Comparison of ENCODE assay signal across 8 cellular contexts in the genomic region with DNA sequence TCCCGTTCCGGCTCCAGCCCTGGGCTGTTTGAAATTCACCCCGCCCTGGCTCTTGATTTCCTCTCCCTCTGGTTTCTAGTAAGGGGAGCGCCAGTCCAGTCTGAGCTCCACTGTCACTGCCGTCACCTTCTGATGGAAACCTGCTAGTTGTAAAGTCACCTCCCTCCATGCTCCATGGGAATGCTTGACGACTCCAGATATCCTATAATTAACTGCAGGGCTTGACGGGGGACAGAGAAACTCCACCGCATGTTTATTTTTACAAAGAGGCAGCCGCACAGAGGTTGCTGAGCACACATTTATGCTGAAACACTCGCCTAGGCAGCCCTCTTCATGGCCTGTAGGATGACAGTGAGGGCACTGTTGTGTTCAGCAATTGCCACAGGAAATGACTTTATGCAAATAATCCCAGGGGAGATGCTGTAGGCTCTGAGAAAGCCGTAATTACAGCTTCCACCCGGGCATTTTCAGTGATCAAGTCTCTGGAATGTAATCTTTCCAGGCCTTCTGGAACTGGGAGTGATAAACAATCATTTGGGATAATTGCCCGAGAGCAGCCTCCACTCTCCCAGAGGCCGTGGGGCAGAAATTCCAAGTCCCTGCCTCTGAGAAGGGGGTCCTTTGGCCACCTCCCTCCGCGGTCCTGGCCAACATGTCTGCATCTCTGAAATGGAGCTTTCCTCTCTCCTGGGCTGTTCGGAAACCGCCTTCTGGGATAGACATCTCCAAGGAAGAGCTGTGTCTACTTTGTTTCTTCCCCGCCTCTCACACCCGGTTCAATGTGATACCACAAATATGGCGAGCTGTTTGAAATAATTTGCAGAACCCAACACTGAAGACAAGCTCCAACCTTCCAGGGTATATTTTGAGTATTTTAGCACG.
DNase-seq lines count a peak whose midpoint lies in the region; ATAC-seq lines count a peak whose summit lies in the region.

No MANE protein-coding gene starts in this region.

- intact Hi-C loops in activated CD4-positive, alpha-beta memory T cell treated with anti-CD3 and anti-CD28 coated beads for 36 hours (cut with micrococcal nuclease) = loop anchor here (5.0 kb wide), 1 partner anchor 78 kb away; no protein-coding TSS in a partner anchor
- intact Hi-C loops in naive thymus-derived CD4-positive, alpha-beta T cell (cut with micrococcal nuclease) = loop anchor here in 1 of 2 donors (1.0 kb wide), 1 partner anchor 9 kb away; no protein-coding TSS in a partner anchor

- H3K36me3 Mint-ChIP-seq in activated CD4-positive, alpha-beta memory T cell treated with anti-CD3 and anti-CD28 coated beads, Interleukin-2, amount 10 ng/mL, durations not matched to agents 7 days and 5 days (ENCODE audit: low read depth) = no peaks in the 10 kb centered on the region
- peaks cover 1% of the 10 kb centered on the region for H3K36me3 Mint-ChIP-seq in activated CD4-positive, alpha-beta memory T cell treated with anti-CD3 and anti-CD28 coated beads for 36 hours
- H3K36me3 Mint-ChIP-seq in T-helper 2 cell treated with Interferon-gamma antibody and Interleukin-4, amounts not matched to agents 5 μg/mL and 100 μg/mL, for 36 hours (ENCODE audit: low read depth) = no peaks in the 10 kb centered on the region
- H3K36me3 Mint-ChIP-seq in naive thymus-derived CD4-positive, alpha-beta T cell = peaks cover 0 to 8% (median 0%) of the 10 kb centered on the region in 5 donors

- peaks cover 3% of the 10 kb centered on the region for H3K27me3 Mint-ChIP-seq in activated CD4-positive, alpha-beta memory T cell treated with anti-CD3 and anti-CD28 coated beads, Interleukin-2, amount 10 ng/mL, durations not matched to agents 7 days and 5 days
- H3K27me3 Mint-ChIP-seq in activated CD4-positive, alpha-beta memory T cell treated with anti-CD3 and anti-CD28 coated beads for 36 hours = peaks cover 3% of the 10 kb centered on the region
- H3K27me3 Mint-ChIP-seq in T-helper 2 cell treated with Interferon-gamma antibody and Interleukin-4, amounts not matched to agents 5 μg/mL and 100 μg/mL, for 36 hours (ENCODE audit: low read depth) = peaks cover 6% of the 10 kb centered on the region
- peaks cover 4 to 19% (median 9%) of the 10 kb centered on the region in 5 donors for H3K27me3 Mint-ChIP-seq in naive thymus-derived CD4-positive, alpha-beta T cell

- H3K4me3 Mint-ChIP-seq in activated CD4-positive, alpha-beta memory T cell treated with anti-CD3 and anti-CD28 coated beads, Interleukin-2, amount 10 ng/mL, durations not matched to agents 7 days and 5 days = peak overlapping the region; percentile 2
- no peak overlapping the region for H3K4me3 Mint-ChIP-seq in activated CD4-positive, alpha-beta memory T cell treated with anti-CD3 and anti-CD28 coated beads for 36 hours
- peak overlapping the region; percentile 52 for H3K4me3 Mint-ChIP-seq in T-helper 2 cell treated with Interferon-gamma antibody and Interleukin-4, amounts not matched to agents 5 μg/mL and 100 μg/mL, for 36 hours
- H3K4me3 Mint-ChIP-seq in naive thymus-derived CD4-positive, alpha-beta T cell = peak overlapping the region in 8 of 10 donors; percentile 28 to 78 (median 58)

- ATAC-seq in HG02943 (IDR thresholded peaks at IDR 0.05; ENCODE audit: low read depth, unreplicated experiment) = peak; percentile 84
- ATAC-seq in naive thymus-derived CD4-positive, alpha-beta T cell = no peak

- H3K4me1 ChIP-seq in naive thymus-derived CD4-positive, alpha-beta T cell (ENCODE audit: control insufficient read depth in 2 of 2, insufficient read depth in 2 of 2, low read length in 2 of 2) = peaks cover 0 to 13% of the 10 kb centered on the region in 2 donors

- H3K27me3 ChIP-seq in naive thymus-derived CD4-positive, alpha-beta T cell (ENCODE audit: control insufficient read depth in 2 of 2, insufficient read depth in 2 of 2, low read length in 2 of 2) = no peaks in the 10 kb centered on the region

- no peak overlapping the region for H3K27ac ChIP-seq in naive thymus-derived CD4-positive, alpha-beta T cell (ENCODE audit: low read depth, low read length)

- no peak overlapping the region for H3K27ac Mint-ChIP-seq in activated CD4-positive, alpha-beta memory T cell treated with anti-CD3 and anti-CD28 coated beads, Interleukin-2, amount 10 ng/mL, durations not matched to agents 7 days and 5 days
- H3K27ac Mint-ChIP-seq in activated CD4-positive, alpha-beta memory T cell treated with anti-CD3 and anti-CD28 coated beads for 36 hours = no peak overlapping the region
- no peak overlapping the region for H3K27ac Mint-ChIP-seq in T-helper 2 cell treated with Interferon-gamma antibody and Interleukin-4, amounts not matched to agents 5 μg/mL and 100 μg/mL, for 36 hours
- peak overlapping the region in 6 of 9 donors; percentile 0 to 44 (median 14) for H3K27ac Mint-ChIP-seq in naive thymus-derived CD4-positive, alpha-beta T cell

- H3K9me3 Mint-ChIP-seq in activated CD4-positive, alpha-beta memory T cell treated with anti-CD3 and anti-CD28 coated beads, Interleukin-2, amount 10 ng/mL, durations not matched to agents 7 days and 5 days = peaks cover 6% of the 10 kb centered on the region
- peaks cover 11% of the 10 kb centered on the region for H3K9me3 Mint-ChIP-seq in activated CD4-positive, alpha-beta memory T cell treated with anti-CD3 and anti-CD28 coated beads for 36 hours
- peaks cover 9% of the 10 kb centered on the region for H3K9me3 Mint-ChIP-seq in T-helper 2 cell treated with Interferon-gamma antibody and Interleukin-4, amounts not matched to agents 5 μg/mL and 100 μg/mL, for 36 hours
- peaks cover 0 to 16% (median 8%) of the 10 kb centered on the region in 11 donors for H3K9me3 Mint-ChIP-seq in naive thymus-derived CD4-positive, alpha-beta T cell

- DNase-seq in activated CD4-positive, alpha-beta memory T cell treated with anti-CD3 and anti-CD28 coated beads, Interleukin-2, amount 10 ng/mL, durations not matched to agents 7 days and 5 days = no peak
- no peak for DNase-seq in activated CD4-positive, alpha-beta memory T cell treated with anti-CD3 and anti-CD28 coated beads for 36 hours
- no peak for DNase-seq in T-helper 2 cell treated with Interferon-gamma antibody and Interleukin-4, amounts not matched to agents 5 μg/mL and 100 μg/mL, for 36 hours (ENCODE audit: low spot score)
- no peak for DNase-seq in naive thymus-derived CD4-positive, alpha-beta T cell
- DNase-seq in amniotic stem cell (lab: John Stamatoyannopoulos, UW) (no peak), DMS114 treated with DMSO at 0.1 percent for 48 hours (lab: John Stamatoyannopoulos, UW; ENCODE audit: unreplicated experiment) (no peak), occipital lobe (lab: John Stamatoyannopoulos, UW) (no peak)

- no peaks in the 10 kb centered on the region for H3K36me3 ChIP-seq in naive thymus-derived CD4-positive, alpha-beta T cell (ENCODE audit: control insufficient read depth in 2 of 3, insufficient read depth in 3 of 3, low read length in 3 of 3)

- CTCF ChIA-PET in activated CD4-positive, alpha-beta memory T cell treated with anti-CD3 and anti-CD28 coated beads, Interleukin-2, amount 10 ng/mL, durations not matched to agents 7 days and 5 days (lab: Charles Lee) = no interaction called here
- CTCF ChIA-PET in activated CD4-positive, alpha-beta memory T cell treated with anti-CD3 and anti-CD28 coated beads for 36 hours (lab: Charles Lee) = interaction anchor here (1.4 kb wide), 1 partner anchor 27 kb away, joined by 3 read pairs; no protein-coding TSS in a partner anchor
- CTCF ChIA-PET in naive thymus-derived CD4-positive, alpha-beta T cell (lab: Charles Lee) = no interaction called here

- H3K4me3 ChIP-seq in naive thymus-derived CD4-positive, alpha-beta T cell (ENCODE audit: low read length) = no peak overlapping the region

- H3K4me1 Mint-ChIP-seq in activated CD4-positive, alpha-beta memory T cell treated with anti-CD3 and anti-CD28 coated beads, Interleukin-2, amount 10 ng/mL, durations not matched to agents 7 days and 5 days = peaks cover 19% of the 10 kb centered on the region
- H3K4me1 Mint-ChIP-seq in activated CD4-positive, alpha-beta memory T cell treated with anti-CD3 and anti-CD28 coated beads for 36 hours (ENCODE audit: low read depth) = peaks cover 32% of the 10 kb centered on the region
- peaks cover 40% of the 10 kb centered on the region for H3K4me1 Mint-ChIP-seq in T-helper 2 cell treated with Interferon-gamma antibody and Interleukin-4, amounts not matched to agents 5 μg/mL and 100 μg/mL, for 36 hours (ENCODE audit: low read depth)
- H3K4me1 Mint-ChIP-seq in naive thymus-derived CD4-positive, alpha-beta T cell = peaks cover 10 to 26% (median 12%) of the 10 kb centered on the region in 7 donors

- H3K9me3 ChIP-seq in naive thymus-derived CD4-positive, alpha-beta T cell (ENCODE audit: control insufficient read depth in 2 of 3, low read length in 3 of 3) = peaks cover 0 to 2% (median 0%) of the 10 kb centered on the region in 3 experiments

- POLR2A ChIA-PET in activated CD4-positive, alpha-beta memory T cell treated with anti-CD3 and anti-CD28 coated beads, Interleukin-2, amount 10 ng/mL, durations not matched to agents 7 days and 5 days (lab: Charles Lee) = interaction anchor here (1.2 kb wide), 1 partner anchor 12 kb away, joined by 5 read pairs; no protein-coding TSS in a partner anchor
- POLR2A ChIA-PET in activated CD4-positive, alpha-beta memory T cell treated with anti-CD3 and anti-CD28 coated beads for 36 hours (lab: Charles Lee) = no interaction called here
- POLR2A ChIA-PET in naive thymus-derived CD4-positive, alpha-beta T cell (lab: Charles Lee) = interaction anchor here (0.6 kb wide), 1 partner anchor 299 kb away, joined by 3 read pairs; no protein-coding TSS in a partner anchor

Comparison
In these comparisons a context has a peak if more than half of its experiments do, and no peak if none do; other contexts are left out.
1. H3K27ac Mint-ChIP-seq: peak in naive thymus-derived CD4-positive, alpha-beta T cell (6 of 9); none in activated CD4-positive, alpha-beta memory T cell treated with anti-CD3 and anti-CD28 coated beads, Interleukin-2, amount 10 ng/mL, durations not matched to agents 7 days and 5 days (single experiment), activated CD4-positive, alpha-beta memory T cell treated with anti-CD3 and anti-CD28 coated beads for 36 hours (single experiment) and T-helper 2 cell treated with Interferon-gamma antibody and Interleukin-4, amounts not matched to agents 5 μg/mL and 100 μg/mL, for 36 hours (single experiment).